ENCODE assay signal across 9 cellular contexts in the genomic region with DNA sequence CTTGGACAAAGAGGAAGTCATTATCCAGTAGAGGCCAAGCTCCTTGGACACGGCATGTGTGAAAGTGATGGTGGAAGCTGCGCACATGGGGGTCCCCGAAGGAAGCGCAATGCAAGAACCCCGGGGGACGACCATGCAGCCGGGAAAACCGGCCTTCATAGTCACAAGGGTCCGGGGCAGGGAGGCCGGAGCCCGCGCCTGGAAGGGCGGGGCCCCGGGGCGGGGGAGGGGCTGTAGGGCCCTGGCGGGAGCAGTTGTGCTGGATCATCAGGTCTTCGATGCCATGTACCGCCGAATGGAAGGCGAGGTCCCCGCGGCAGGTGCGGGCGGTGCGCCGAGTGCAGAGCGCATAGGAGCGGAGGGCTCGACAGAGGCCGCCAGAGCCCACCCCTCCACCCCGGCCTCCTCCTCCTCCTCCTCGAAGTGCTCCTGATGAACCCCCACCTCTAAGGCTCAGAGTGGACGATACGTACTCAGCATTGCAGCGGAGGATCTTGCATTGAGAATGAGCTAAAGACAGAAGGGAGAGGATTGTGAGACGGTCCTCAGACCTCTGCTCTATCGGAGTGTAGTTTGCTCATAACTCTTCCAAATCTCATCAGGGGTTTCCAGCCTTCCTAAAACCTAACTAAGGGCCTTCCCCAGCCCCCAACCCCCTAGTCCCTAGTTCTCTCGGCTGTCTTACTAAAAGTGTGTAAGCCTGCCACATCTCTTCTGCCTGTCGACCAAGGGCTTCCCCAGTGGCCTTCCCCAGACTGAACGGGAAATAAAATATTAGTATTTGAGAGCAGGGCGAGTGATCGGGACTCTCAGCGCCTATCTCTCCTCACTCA. TPM values are rescaled to one million over a fixed set of nuclear protein-coding genes. Genes with fewer than 3 reads are reported as not detected.
DNase-seq lines count a peak whose midpoint lies in the region; ATAC-seq, FAIRE-seq and TF ChIP-seq lines count a peak whose summit lies in the region.
"Had no signal": no experiment of that assay in that cellular context is flagged by ENCODE, and none has a peak within 500 bp of the region (broad histone marks: within the 10 kb centered on the region; RNA-seq: fewer than 3 reads in every experiment).

No MANE protein-coding gene starts in this region.

- H3K27ac Mint-ChIP-seq in CD8-positive, alpha-beta T cell, result no peak overlapping the region
- no peak overlapping the region for H3K27ac Mint-ChIP-seq in activated B cell treated with CpG ODN at 0.5 μM for 24 hours

- no peak overlapping the region for H3K4me3 ChIP-seq in CD8-positive, alpha-beta T cell (ENCODE audit: low read depth, low read length)
- H3K4me3 ChIP-seq in left ventricle myocardium inferior (peak overlapping the region; percentile 61), pancreas (peak overlapping the region in 1 of 4 donors; percentile 27)

- 21 to 27% methylated on average over 32 to 43 of the region's 43 CpGs for WGBS in pancreas, 2 donors

- CTCF ChIA-PET in CD8-positive, alpha-beta T cell (lab: Charles Lee), result interaction anchor here (0.6 to 19.3 kb wide), 5 partner anchors 12 to 231 kb away, joined by 3 to 386 read pairs (median 6); a partner anchor contains a TSS
- CTCF ChIA-PET in activated B cell treated with CpG ODN at 0.5 μM for 24 hours (lab: Charles Lee), result interaction anchor here (0.7 kb wide), 1 partner anchor 40 kb away, joined by 3 read pairs; no protein-coding TSS in a partner anchor

- peak in 1 of 7 experiments; percentile 45 for DNase-seq in CD8-positive, alpha-beta T cell
- no peak for DNase-seq in activated B cell treated with CpG ODN at 0.5 μM for 24 hours
- no peak for DNase-seq in left ventricle myocardium inferior
- no peak for DNase-seq in pancreas
- no peak for DNase-seq in head of caudate nucleus
- DNase-seq in HuH-7.5 (ENCODE audit: low spot score), result no peak
- DNase-seq: WERI-Rb-1 had no signal

- H3K27me3 ChIP-seq in CD8-positive, alpha-beta T cell (ENCODE audit: insufficient read depth, low read length), result peaks cover 10% of the 10 kb centered on the region
- H3K27me3 ChIP-seq in left ventricle myocardium inferior (ENCODE audit: low read depth), result peaks cover 28% of the 10 kb centered on the region
- H3K27me3 ChIP-seq in pancreas, result no peaks in the 10 kb centered on the region

- POLR2A ChIA-PET in CD8-positive, alpha-beta T cell (lab: Charles Lee), result no interaction called here
- POLR2A ChIA-PET in activated B cell treated with CpG ODN at 0.5 μM for 24 hours (lab: Charles Lee), result interaction anchor here (0.6 to 2.2 kb wide), 2 partner anchors 25 to 55 kb away, joined by 5 to 9 read pairs; a partner anchor contains a TSS

- peak overlapping the region; percentile 37 for H3K4me3 Mint-ChIP-seq in CD8-positive, alpha-beta T cell
- H3K4me3 Mint-ChIP-seq in activated B cell treated with CpG ODN at 0.5 μM for 24 hours, result peak overlapping the region; percentile 71

- no peaks in the 10 kb centered on the region for H3K9me3 ChIP-seq in CD8-positive, alpha-beta T cell (ENCODE audit: low read length)
- H3K9me3 ChIP-seq in left ventricle myocardium inferior (replicated peaks), result no peaks in the 10 kb centered on the region
- H3K9me3 ChIP-seq in pancreas, result no peaks in the 10 kb centered on the region

- H3K27me3 Mint-ChIP-seq in CD8-positive, alpha-beta T cell (ENCODE audit: low read depth), result peaks cover 38% of the 10 kb centered on the region
- peaks cover 45% of the 10 kb centered on the region for H3K27me3 Mint-ChIP-seq in activated B cell treated with CpG ODN at 0.5 μM for 24 hours

- H3K27ac ChIP-seq in CD8-positive, alpha-beta T cell (ENCODE audit: low read depth, low read length), result no peak overlapping the region
- H3K27ac ChIP-seq in left ventricle myocardium inferior (replicated peaks), result peak overlapping the region; percentile 85
- H3K27ac ChIP-seq in pancreas, result no peak overlapping the region
- H3K27ac ChIP-seq: WERI-Rb-1 had no signal

- ATAC-seq in CD8-positive, alpha-beta T cell, result peak; percentile 20
- ATAC-seq in activated B cell treated with CpG ODN at 0.5 μM for 24 hours (ENCODE audit: low read depth) (peak; percentile 18), pancreas (peak; percentile 34 to 65 (median 42)), HG02759 (IDR thresholded peaks at IDR 0.05; ENCODE audit: unreplicated experiment) (no peak), HG02885 (IDR thresholded peaks at IDR 0.05; ENCODE audit: poor library complexity, unreplicated experiment) (no peak)

- no peaks in the 10 kb centered on the region for H3K4me1 ChIP-seq in CD8-positive, alpha-beta T cell (ENCODE audit: insufficient read depth, low read length)
- H3K4me1 ChIP-seq in left ventricle myocardium inferior (peaks cover 22% of the 10 kb centered on the region), pancreas (no peaks in the 10 kb centered on the region)

- no peak for TF ChIP-seq CTCF in CD8-positive, alpha-beta T cell (IDR thresholded peaks at IDR 0.05)
- TF ChIP-seq CTCF in activated B cell treated with CpG ODN at 0.5 μM for 24 hours (IDR thresholded peaks at IDR 0.05) (no peak), left ventricle myocardium inferior (IDR thresholded peaks at IDR 0.05; ENCODE audit: borderline replicate concordance) (no peak), pancreas (IDR thresholded peaks at IDR 0.05) (no peak)

- H3K4me1 Mint-ChIP-seq in CD8-positive, alpha-beta T cell (ENCODE audit: low read depth), result peaks cover 9% of the 10 kb centered on the region
- H3K4me1 Mint-ChIP-seq in activated B cell treated with CpG ODN at 0.5 μM for 24 hours, result peaks cover 8% of the 10 kb centered on the region

- FAIRE-seq in pancreas (lab: Jason Lieb, UNC), result no peak

- no peaks in the 10 kb centered on the region for H3K36me3 ChIP-seq in CD8-positive, alpha-beta T cell (ENCODE audit: insufficient read depth, low read length)
- H3K36me3 ChIP-seq in left ventricle myocardium inferior, result no peaks in the 10 kb centered on the region
- H3K36me3 ChIP-seq in pancreas, result no peaks in the 10 kb centered on the region
- H3K36me3 ChIP-seq: WERI-Rb-1 had no signal

- no peaks in the 10 kb centered on the region for H3K9me3 Mint-ChIP-seq in CD8-positive, alpha-beta T cell
- no peaks in the 10 kb centered on the region for H3K9me3 Mint-ChIP-seq in activated B cell treated with CpG ODN at 0.5 μM for 24 hours

- no peaks in the 10 kb centered on the region for H3K36me3 Mint-ChIP-seq in CD8-positive, alpha-beta T cell
- H3K36me3 Mint-ChIP-seq in activated B cell treated with CpG ODN at 0.5 μM for 24 hours (ENCODE audit: low read depth), result no peaks in the 10 kb centered on the region

- intact Hi-C loops in CD8-positive, alpha-beta T cell (cut with DNase I, micrococcal nuclease), result loop anchor here in 1 of 2 experiments (10.0 kb wide), 1 partner anchor 295 kb away; no protein-coding TSS in a partner anchor
- intact Hi-C loops in activated B cell treated with CpG ODN at 0.5 μM for 24 hours (cut with micrococcal nuclease) (loop anchor here (10.0 kb wide), 1 partner anchor 425 kb away; no protein-coding TSS in a partner anchor), left ventricle myocardium inferior (cut with micrococcal nuclease) (loop anchor here (10.0 kb wide), 1 partner anchor 125 kb away; no protein-coding TSS in a partner anchor), pancreas (cut with DNase I) (loop anchor here in 1 of 3 donors (10.0 kb wide), 1 partner anchor 125 kb away; no protein-coding TSS in a partner anchor), head of caudate nucleus (cut with DNase I) (loop anchor here (10.0 kb wide), 1 partner anchor 125 kb away; no protein-coding TSS in a partner anchor)

RNA-seq across cellular contexts. Expression of a gene that starts 2.1 kb away (rescaled TPM):
- not detected for total RNA-seq in CD8-positive, alpha-beta T cell
- total RNA-seq in activated B cell treated with CpG ODN at 0.5 μM for 24 hours (not detected in 2 replicates), left ventricle myocardium inferior (90.3 TPM), pancreas (not detected)
- under 1 TPM in 1 of 2 donors, not detected in 1; 0.07 TPM for polyA plus RNA-seq in pancreas

RNA-seq across cellular contexts. Expression of a gene that starts 23.1 kb away (rescaled TPM):
- total RNA-seq in CD8-positive, alpha-beta T cell, result 100 to 1,000 TPM; 627 to 652 TPM
- total RNA-seq in activated B cell treated with CpG ODN at 0.5 μM for 24 hours (300 and 306 TPM in 2 replicates), left ventricle myocardium inferior (753 TPM), pancreas (100 to 1,000 TPM; 167 to 491 (median 295) TPM)
- 100 to 1,000 TPM; 105 to 224 TPM for polyA plus RNA-seq in pancreas

RNA-seq across cellular contexts. Expression of a gene that starts 55.0 kb away (rescaled TPM):
- 10 to 100 TPM; 12.9 to 14.4 TPM for total RNA-seq in CD8-positive, alpha-beta T cell
- total RNA-seq in activated B cell treated with CpG ODN at 0.5 μM for 24 hours, result 22.7 and 23.7 TPM in 2 replicates
- 45.6 TPM for total RNA-seq in left ventricle myocardium inferior
- total RNA-seq in pancreas, result 10 to 100 TPM in 1 of 6 donors, 1 to 10 TPM in 5; 3.9 to 10.8 (median 5.7) TPM
- polyA plus RNA-seq in pancreas, result 10 to 100 TPM; 14.6 to 27.6 TPM

RNA-seq across cellular contexts. Expression of a gene that starts 55.1 kb away (rescaled TPM):
- under 1 TPM; 0.42 to 0.62 TPM for total RNA-seq in CD8-positive, alpha-beta T cell
- total RNA-seq in activated B cell treated with CpG ODN at 0.5 μM for 24 hours, result 1.4 and 2.4 TPM in 2 replicates
- 0.66 TPM for total RNA-seq in left ventricle myocardium inferior
- total RNA-seq in pancreas, result under 1 TPM; 0.04 to 0.28 (median 0.18) TPM
- polyA plus RNA-seq in pancreas, result under 1 TPM; 0.34 to 0.38 TPM

Comparison
In these comparisons a context has a peak if more than half of its experiments do, and no peak if none do; other contexts are left out.
1. ATAC-seq: peak in CD8-positive, alpha-beta T cell (single experiment), activated B cell treated with CpG ODN at 0.5 μM for 24 hours (single experiment) and pancreas (4 of 4); none in HG02759 (single experiment) and HG02885 (single experiment).
2. RNA of a gene that starts 2.1 kb away (total RNA-seq): 90.3 TPM in left ventricle myocardium inferior (single experiment); not detected in CD8-positive, alpha-beta T cell, not detected in activated B cell treated with CpG ODN at 0.5 μM for 24 hours and not detected in pancreas; every median in the first group is over 10 times any median in the second.